ENCODE assay signal across 8 cellular contexts in the genomic region with DNA sequence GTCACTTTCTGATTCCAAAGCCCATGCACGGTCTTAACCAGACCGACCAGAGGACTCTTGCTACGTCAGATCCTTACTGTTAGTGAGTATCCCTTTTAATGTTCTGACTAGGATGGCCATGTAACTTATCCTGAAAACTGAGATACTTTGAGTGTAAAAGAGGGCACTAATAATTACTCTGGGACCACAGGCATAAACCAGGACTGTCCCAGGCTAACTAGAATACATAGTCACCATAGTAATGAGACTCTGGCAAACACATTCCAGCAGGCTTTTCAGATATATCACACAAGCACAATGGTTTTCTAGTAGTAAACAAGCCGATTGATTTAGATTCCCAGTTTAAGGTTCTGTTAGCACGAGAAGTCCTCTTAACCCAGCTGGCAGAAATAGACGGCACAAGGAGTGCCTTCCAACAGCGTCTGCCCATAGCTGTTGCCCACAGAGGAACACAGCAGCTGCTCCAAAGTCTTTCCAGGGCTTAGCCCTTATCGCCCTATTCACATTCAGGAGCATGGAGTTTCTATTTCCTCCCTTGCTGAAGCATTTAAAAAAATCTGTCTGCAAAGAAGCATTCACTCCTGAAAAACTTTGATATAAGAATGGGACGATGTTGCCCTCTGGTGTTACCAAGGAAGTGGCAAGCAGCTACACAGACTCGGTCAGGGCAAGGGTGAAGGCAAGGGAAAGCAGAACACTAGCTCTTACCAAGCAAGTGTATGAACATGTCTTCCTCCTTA.
DNase-seq lines count a peak whose midpoint lies in the region; ATAC-seq lines count a peak whose summit lies in the region.

No MANE protein-coding gene starts in this region.

- H3K9me3 ChIP-seq in T-helper 17 cell (ENCODE audit: control insufficient read depth, low read length, poor library complexity, severe bottlenecking), result no peaks in the 10 kb centered on the region

- no peak overlapping the region for H3K27ac Mint-ChIP-seq in T-helper 17 cell

- H3K4me3 ChIP-seq in rectal smooth muscle tissue (ENCODE audit: low read length), result peak overlapping the region; percentile 22

- no peaks in the 10 kb centered on the region for H3K4me1 Mint-ChIP-seq in T-helper 17 cell

- ATAC-seq in T-helper 17 cell, result no peak

- in situ Hi-C loops in SK-MEL-5 (cut with HindIII; ENCODE audit: low pct_unique_long_range_greater_than_20kb, low sequenced_read_pairs), result no loop called here

- H3K27me3 ChIP-seq in rectal smooth muscle tissue (ENCODE audit: control insufficient read depth, insufficient read depth, low read length), result no peaks in the 10 kb centered on the region

- H3K4me3 Mint-ChIP-seq in T-helper 17 cell, result no peak overlapping the region

- H3K36me3 ChIP-seq in rectal smooth muscle tissue (ENCODE audit: control insufficient read depth, insufficient read depth, low read length), result no peaks in the 10 kb centered on the region

- DNase-seq in CMK (ENCODE audit: low read depth) (peak; percentile 11), HK-2 (ENCODE audit: unreplicated experiment) (peak; percentile 36), SK-MEL-5 (ENCODE audit: low read depth, low spot score) (peak; percentile 83), germinal center (ENCODE audit: low spot score) (peak; percentile 3), T-helper 17 cell (no peak)
- no peak for DNase-seq in stimulated activated CD8-positive, alpha-beta memory T cell treated with anti-CD3 and anti-CD28 coated beads, Interleukin-4, amount 100 ng/mL, for 48 hours
- no peak for DNase-seq in activated T-cell treated with anti-CD3 and anti-CD28 coated beads, Interleukin-2, amount 50 U/mL, for 1 hour

- peak overlapping the region; percentile 67 for H3K27ac ChIP-seq in rectal smooth muscle tissue (ENCODE audit: low read depth, low read length)

- no peak overlapping the region for H3K9ac ChIP-seq in rectal smooth muscle tissue (ENCODE audit: low read length)

- H3K36me3 Mint-ChIP-seq in T-helper 17 cell (ENCODE audit: low read depth), result peaks cover 5% of the 10 kb centered on the region

- no peaks in the 10 kb centered on the region for H3K27me3 Mint-ChIP-seq in T-helper 17 cell

- no peaks in the 10 kb centered on the region for H3K4me1 ChIP-seq in rectal smooth muscle tissue (ENCODE audit: control insufficient read depth, insufficient read depth, low read length)

Comparison
In these comparisons a context has a peak if more than half of its experiments do, and no peak if none do; other contexts are left out.
1. DNase-seq: peak in CMK (single experiment), HK-2 (single experiment), SK-MEL-5 (single experiment) and germinal center (single experiment); none in T-helper 17 cell (0 of 3), stimulated activated CD8-positive, alpha-beta memory T cell treated with anti-CD3 and anti-CD28 coated beads, Interleukin-4, amount 100 ng/mL, for 48 hours (single experiment) and activated T-cell treated with anti-CD3 and anti-CD28 coated beads, Interleukin-2, amount 50 U/mL, for 1 hour (single experiment).